Comparison of ENCODE assay signal across 24 cellular contexts in genomic region chr16:49483251-49483650, GRCh38.
DNase-seq lines count a peak whose midpoint lies in the region; ATAC-seq, FAIRE-seq and TF ChIP-seq lines count a peak whose summit lies in the region.
"Had no signal": no experiment of that assay in that cellular context is flagged by ENCODE, and none has a peak within 500 bp of the region (broad histone marks: within the 10 kb centered on the region; RNA-seq: fewer than 3 reads in every experiment).

No MANE protein-coding gene starts in this region.

- H3K4ac ChIP-seq in H1 (replicated peaks; ENCODE audit: insufficient read length, low read depth, low read length) (no peak overlapping the region), mesendoderm (ENCODE audit: low read depth, low read length) (no peak overlapping the region)

- H3K27ac ChIP-seq in H1 (ENCODE audit: low read depth, low read length) (no peak overlapping the region), osteoblast (ENCODE audit: low read depth, low read length) (no peak overlapping the region), upper lobe of right lung (no peak overlapping the region), right lobe of liver (peak overlapping the region in 1 of 3 donors; percentile 63), mesendoderm (ENCODE audit: low read depth, low read length) (no peak overlapping the region)

- H2BK15ac ChIP-seq in H1 (ENCODE audit: low read length) (0 out of 2 replicates have a peak overlapping the region, but pooled peaks have one; percentile 40), mesendoderm (replicated peaks; ENCODE audit: low read depth) (no peak overlapping the region)

- no peak overlapping the region for H2AFZ ChIP-seq in H1 (ENCODE audit: low read length)
- no peak overlapping the region for H2AFZ ChIP-seq in osteoblast (ENCODE audit: low read length)

- H3K79me2 ChIP-seq in H1 (ENCODE audit: control insufficient read depth in 1 of 2, insufficient read depth in 2 of 2, low read length in 2 of 2) (no peaks in the 10 kb centered on the region), osteoblast (ENCODE audit: insufficient read depth, low read length) (no peaks in the 10 kb centered on the region), mesendoderm (ENCODE audit: control insufficient read depth, insufficient read depth, low read length) (no peaks in the 10 kb centered on the region)

- intact Hi-C loops in cardiac septum (cut with DNase I) (no loop called here), Right ventricle myocardium superior (cut with DNase I) (no loop called here), upper lobe of right lung (cut with DNase I) (no loop called here), right lobe of liver (cut with DNase I) (no loop called here)

- H2AK5ac ChIP-seq in H1 (ENCODE audit: low read depth, low read length) (no peak overlapping the region), mesendoderm (ENCODE audit: low read length) (no peak overlapping the region)

- H3K4me3 ChIP-seq in H1 (ENCODE audit: extremely low read depth in 1 of 4, insufficient read depth in 2 of 4, low read depth in 3 of 4, low read length in 4 of 4) (no peak overlapping the region), osteoblast (ENCODE audit: insufficient read depth, low read length) (no peak overlapping the region), upper lobe of right lung (no peak overlapping the region), right lobe of liver (no peak overlapping the region), mesendoderm (ENCODE audit: low read length) (no peak overlapping the region)
- H3K4me3 ChIP-seq: MG63 had no signal

- H2BK12ac ChIP-seq in H1 (ENCODE audit: low read depth, low read length), result no peak overlapping the region

- H2BK5ac ChIP-seq in H1 (ENCODE audit: low read depth, low read length) (no peak overlapping the region), mesendoderm (ENCODE audit: low read length) (no peak overlapping the region)

- H2BK120ac ChIP-seq in H1 (replicated peaks; ENCODE audit: low read depth, low read length), result no peak overlapping the region
- no peak overlapping the region for H2BK120ac ChIP-seq in mesendoderm (ENCODE audit: low read depth, low read length)

- TF ChIP-seq CTCF in H1 (IDR thresholded peaks at IDR 0.05; ENCODE audit: control extremely low read depth in 1 of 3, insufficient read depth in 1 of 3, low read depth in 1 of 3, low read length in 3 of 3) (no peak), osteoblast (IDR thresholded peaks at IDR 0.05; ENCODE audit: extremely low read depth, low read depth, low read length) (no peak), upper lobe of right lung (IDR thresholded peaks at IDR 0.05) (no peak), right lobe of liver (IDR thresholded peaks at IDR 0.05) (no peak)

- TF ChIP-seq RAD21 in H1 (IDR thresholded peaks at IDR 0.05 in 1 of 2, conservative IDR thresholded peaks at IDR 0.05 in 1 of 2; ENCODE audit: low read depth in 2 of 2, low read length in 2 of 2), result no peak

- TF ChIP-seq EP300 in H1 (IDR thresholded peaks at IDR 0.05; ENCODE audit: borderline replicate concordance in 1 of 2, low read depth in 2 of 2, low read length in 2 of 2), result no peak

- H3K79me1 ChIP-seq in H1 (ENCODE audit: low read depth, low read length) (no peaks in the 10 kb centered on the region), mesendoderm (ENCODE audit: low read length) (no peaks in the 10 kb centered on the region)

- DNase-seq in cardiac septum (ENCODE audit: low spot score), result peak; percentile 69
- no peak for DNase-seq in Right ventricle myocardium superior
- DNase-seq in H1 (ENCODE audit: low read depth in 1 of 2, low spot score in 2 of 2), result no peak
- peak; percentile 42 for DNase-seq in osteoblast (ENCODE audit: insufficient read length, low spot score, missing footprints)
- peak; percentile 49 for DNase-seq in upper lobe of right lung
- DNase-seq in right lobe of liver, result no peak
- DNase-seq in mesendoderm, result no peak
- DNase-seq: CD4-positive, CD25-positive, alpha-beta regulatory T cell; EL; GF-D8; H9; HFFc6; MG63; NCI-H1048; NCI-H1417 treated with DMSO at 0.1 percent for 48 hours; NCI-H187; NCI-H2107; NCI-H2227 treated with DMSO at 0.1 percent for 48 hours; NCI-H510A treated with DMSO at 0.1 percent for 48 hours; NCI-H774 had no signal

- H4K20me1 ChIP-seq in H1 (replicated peaks in 1 of 2; ENCODE audit: control insufficient read depth in 1 of 2, insufficient read depth in 2 of 2, low read length in 2 of 2) (no peaks in the 10 kb centered on the region), osteoblast (ENCODE audit: insufficient read depth, low read length) (no peaks in the 10 kb centered on the region)

- no peak overlapping the region for H3K23ac ChIP-seq in H1 (ENCODE audit: insufficient read length)
- no peak overlapping the region for H3K23ac ChIP-seq in mesendoderm (ENCODE audit: low read length)

- H3K9me3 ChIP-seq in H1 (ENCODE audit: insufficient read depth in 2 of 2, low read depth in 1 of 2, low read length in 1 of 2), result no peaks in the 10 kb centered on the region
- no peaks in the 10 kb centered on the region for H3K9me3 ChIP-seq in osteoblast (ENCODE audit: low read depth, low read length)
- H3K9me3 ChIP-seq in upper lobe of right lung, result no peaks in the 10 kb centered on the region
- no peaks in the 10 kb centered on the region for H3K9me3 ChIP-seq in right lobe of liver
- H3K9me3 ChIP-seq: MG63 had no signal

- TF ChIP-seq POLR2A in H1 (IDR thresholded peaks at IDR 0.05; ENCODE audit: control extremely low read depth in 1 of 2, low read depth in 2 of 2, low read length in 2 of 2), result no peak
- TF ChIP-seq POLR2A in right lobe of liver (IDR thresholded peaks at IDR 0.05), result no peak

- no peak overlapping the region for H3K4me2 ChIP-seq in H1 (ENCODE audit: insufficient read depth in 1 of 2, low read depth in 2 of 2, low read length in 2 of 2)
- no peak overlapping the region for H3K4me2 ChIP-seq in osteoblast (ENCODE audit: insufficient read depth, low read length)
- H3K4me2 ChIP-seq in mesendoderm (ENCODE audit: low read length), result no peak overlapping the region

- H3K23me2 ChIP-seq in H1 (ENCODE audit: low read depth, low read length), result 0 out of 2 replicates have a peak, but pooled peaks cover 2% of the 10 kb centered on the region

- ATAC-seq in Right ventricle myocardium superior (ENCODE audit: poor library complexity) (no peak), upper lobe of right lung (no peak), GM21526 (IDR thresholded peaks at IDR 0.05; ENCODE audit: low FRiP score, unreplicated experiment) (no peak), right lobe of liver (no peak)
- ATAC-seq: Right ventricle myocardium inferior had no signal

- H4K8ac ChIP-seq in H1 (ENCODE audit: extremely low read depth, insufficient read depth, low read length) (no peak overlapping the region), mesendoderm (ENCODE audit: low read depth, low read length) (no peak overlapping the region)

- no peak overlapping the region for H3K56ac ChIP-seq in H1 (replicated peaks; ENCODE audit: insufficient read length, low read depth, low read length)
- H3K56ac ChIP-seq in mesendoderm (ENCODE audit: low read length), result no peak overlapping the region

- H3K9ac ChIP-seq in H1 (replicated peaks in 1 of 4; ENCODE audit: extremely low read depth in 1 of 4, low read depth in 3 of 4, low read length in 3 of 4), result no peak overlapping the region
- no peak overlapping the region for H3K9ac ChIP-seq in mesendoderm (ENCODE audit: low read length)

- H3K18ac ChIP-seq in H1 (ENCODE audit: extremely low read depth, low read length) (no peak overlapping the region), mesendoderm (ENCODE audit: low read length) (no peak overlapping the region)

- 84% methylated on average over 9 of the region's 9 CpGs; no CpG with 5 or more reads in 1 of the 2 experiments for WGBS in H1 (ENCODE audit: extremely low coverage in 1 of 2, insufficient coverage in 1 of 2, insufficient read length in 1 of 2, insufficient replicate concordance in 2 of 2, low coverage in 1 of 2, low lambda C conversion rate in 2 of 2, missing lambda C conversion rate in 1 of 2), 2 experiments
- 100% methylated on average over 3 of the region's 9 CpGs for WGBS in right lobe of liver (ENCODE audit: insufficient coverage, low coverage, low lambda C conversion rate, missing lambda C conversion rate)
- no CpG with 5 or more reads among the region's 9 CpGs for WGBS in mesendoderm (ENCODE audit: extremely low coverage, insufficient coverage, low lambda C conversion rate)

- H2BK20ac ChIP-seq in H1 (ENCODE audit: low read length), result no peak overlapping the region

- no peak overlapping the region for H4K91ac ChIP-seq in H1 (replicated peaks; ENCODE audit: insufficient read length, low read length)

- no peak overlapping the region for H4K5ac ChIP-seq in H1 (ENCODE audit: insufficient read length, low read depth, low read length)
- no peak overlapping the region for H4K5ac ChIP-seq in mesendoderm (ENCODE audit: low read length)

- H3K36me3 ChIP-seq in H1 (ENCODE audit: control insufficient read depth in 2 of 4, insufficient read depth in 4 of 4, low read length in 3 of 4) (no peaks in the 10 kb centered on the region), osteoblast (ENCODE audit: insufficient read depth, low read length) (no peaks in the 10 kb centered on the region), upper lobe of right lung (no peaks in the 10 kb centered on the region), right lobe of liver (no peaks in the 10 kb centered on the region), mesendoderm (ENCODE audit: control insufficient read depth, insufficient read depth, low read length) (no peaks in the 10 kb centered on the region)
- H3K36me3 ChIP-seq: MG63 had no signal

- FAIRE-seq in H1 (lab: Jason Lieb, UNC), result no peak
- FAIRE-seq: GM19239, RCC 7860 had no signal

- POLR2A ChIA-PET in H1 (lab: Charles Lee; ENCODE audit: partially characterized antibody), result no interaction called here

- CTCF ChIA-PET in H1 (lab: Charles Lee; ENCODE audit: partially characterized antibody), result interaction anchor here (0.6 to 1.4 kb wide), 7 partner anchors 11 to 224 kb away, joined by 3 to 8 read pairs (median 4); no protein-coding TSS in a partner anchor

- no peak overlapping the region for H3K14ac ChIP-seq in H1 (ENCODE audit: insufficient read length)

- no peaks in the 10 kb centered on the region; a peak in 2 of 7 replicates for H3K27me3 ChIP-seq in H1 (replicated peaks in 1 of 4; ENCODE audit: control insufficient read depth in 3 of 4, extremely low read depth in 1 of 4, insufficient read depth in 3 of 4, low read length in 3 of 4)
- H3K27me3 ChIP-seq in osteoblast (ENCODE audit: insufficient read depth, low read length), result peaks cover 4% of the 10 kb centered on the region
- H3K27me3 ChIP-seq in upper lobe of right lung, result no peaks in the 10 kb centered on the region
- no peaks in the 10 kb centered on the region for H3K27me3 ChIP-seq in right lobe of liver
- no peaks in the 10 kb centered on the region for H3K27me3 ChIP-seq in mesendoderm (ENCODE audit: insufficient read depth, low read length, poor library complexity)

- H3K4me1 ChIP-seq in H1 (replicated peaks in 1 of 4; ENCODE audit: control insufficient read depth in 3 of 4, insufficient read depth in 4 of 4, low read length in 3 of 4), result peaks cover 0 to 2% (median 0%) of the 10 kb centered on the region in 4 experiments; a peak in 3 of 7 replicates
- no peaks in the 10 kb centered on the region for H3K4me1 ChIP-seq in osteoblast (ENCODE audit: insufficient read depth, low read length)
- H3K4me1 ChIP-seq in upper lobe of right lung, result peaks cover 7% of the 10 kb centered on the region
- H3K4me1 ChIP-seq in right lobe of liver, result peaks cover 0 to 6% (median 2%) of the 10 kb centered on the region in 4 donors
- no peaks in the 10 kb centered on the region for H3K4me1 ChIP-seq in mesendoderm (ENCODE audit: control insufficient read depth, low read depth, low read length)

Comparison
In these comparisons a context has a peak if more than half of its experiments do, and no peak if none do; other contexts are left out.
1. DNase-seq: peak in cardiac septum (single experiment), osteoblast (single experiment) and upper lobe of right lung (single experiment); none in Right ventricle myocardium superior (single experiment), H1 (0 of 2), right lobe of liver (0 of 3) and mesendoderm (single experiment).